1 cellular context compared by ENCODE assay signal in genomic region chr3:119322523-119323400, GRCh38.
TF ChIP-seq lines count a peak whose summit lies in the region.

No MANE protein-coding gene starts in this region.

TF ChIP-seq in HEK293, 187 proteins besides CTCF, POLR2A, EP300 and RAD21 (continued from another document and continues in another):
- TF ChIP-seq ZBTB10 (tag by site-specific recombination; IDR thresholded peaks at IDR 0.05), result peak; percentile 40; the same call in 1 of the 2 replicates
- TF ChIP-seq ZNF211 (tag by site-specific recombination; IDR thresholded peaks at IDR 0.05; ENCODE audit: low read depth), result no peak
- peak; percentile 64; the same call in 1 of the 2 replicates for TF ChIP-seq KLF1 (tag by site-specific recombination; IDR thresholded peaks at IDR 0.05)
- no peak for TF ChIP-seq HOXD13 (CRISPR knock-in tag; IDR thresholded peaks at IDR 0.05; ENCODE audit: borderline replicate concordance)
- peak; percentile 94 for TF ChIP-seq ZBTB8A (tag by site-specific recombination; IDR thresholded peaks at IDR 0.05)
- TF ChIP-seq ZNF423 (tag by site-specific recombination; IDR thresholded peaks at IDR 0.05), result 0 out of 2 replicates have a peak, but pooled peaks have one; percentile 28
- TF ChIP-seq ZNF76 (tag by site-specific recombination; IDR thresholded peaks at IDR 0.05; ENCODE audit: borderline replicate concordance, low read depth), result no peak
- no peak for TF ChIP-seq ZNF626 (tag by site-specific recombination; IDR thresholded peaks at IDR 0.05)
- peak; percentile 44; the same call in 1 of the 2 replicates for TF ChIP-seq KLF9 (tag by site-specific recombination; IDR thresholded peaks at IDR 0.05; ENCODE audit: low read depth)
- TF ChIP-seq MZF1 (tag by site-specific recombination; IDR thresholded peaks at IDR 0.05; ENCODE audit: borderline replicate concordance), result peak; percentile 98
- peak; percentile 65; the same call in 1 of the 2 replicates for TF ChIP-seq ZNF394 (tag by site-specific recombination; IDR thresholded peaks at IDR 0.05; ENCODE audit: borderline replicate concordance)
- TF ChIP-seq, protein P1, sequence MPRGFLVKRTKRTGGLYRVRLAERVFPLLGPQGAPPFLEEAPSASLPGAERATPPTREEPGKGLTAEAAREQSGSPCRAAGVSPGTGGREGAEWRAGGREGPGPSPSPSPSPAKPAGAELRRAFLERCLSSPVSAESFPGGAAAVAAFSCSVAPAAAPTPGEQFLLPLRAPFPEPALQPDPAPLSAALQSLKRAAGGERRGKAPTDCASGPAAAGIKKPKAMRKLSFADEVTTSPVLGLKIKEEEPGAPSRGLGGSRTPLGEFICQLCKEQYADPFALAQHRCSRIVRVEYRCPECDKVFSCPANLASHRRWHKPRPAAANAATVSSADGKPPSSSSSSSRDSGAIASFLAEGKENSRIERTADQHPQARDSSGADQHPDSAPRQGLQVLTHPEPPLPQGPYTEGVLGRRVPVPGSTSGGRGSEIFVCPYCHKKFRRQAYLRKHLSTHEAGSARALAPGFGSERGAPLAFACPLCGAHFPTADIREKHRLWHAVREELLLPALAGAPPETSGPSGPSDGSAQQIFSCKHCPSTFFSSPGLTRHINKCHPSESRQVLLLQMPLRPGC (tag by site-specific recombination; IDR thresholded peaks at IDR 0.05), result no peak
- no peak for TF ChIP-seq ZNF792 (tag by site-specific recombination; IDR thresholded peaks at IDR 0.05)
- TF ChIP-seq, protein P2, sequence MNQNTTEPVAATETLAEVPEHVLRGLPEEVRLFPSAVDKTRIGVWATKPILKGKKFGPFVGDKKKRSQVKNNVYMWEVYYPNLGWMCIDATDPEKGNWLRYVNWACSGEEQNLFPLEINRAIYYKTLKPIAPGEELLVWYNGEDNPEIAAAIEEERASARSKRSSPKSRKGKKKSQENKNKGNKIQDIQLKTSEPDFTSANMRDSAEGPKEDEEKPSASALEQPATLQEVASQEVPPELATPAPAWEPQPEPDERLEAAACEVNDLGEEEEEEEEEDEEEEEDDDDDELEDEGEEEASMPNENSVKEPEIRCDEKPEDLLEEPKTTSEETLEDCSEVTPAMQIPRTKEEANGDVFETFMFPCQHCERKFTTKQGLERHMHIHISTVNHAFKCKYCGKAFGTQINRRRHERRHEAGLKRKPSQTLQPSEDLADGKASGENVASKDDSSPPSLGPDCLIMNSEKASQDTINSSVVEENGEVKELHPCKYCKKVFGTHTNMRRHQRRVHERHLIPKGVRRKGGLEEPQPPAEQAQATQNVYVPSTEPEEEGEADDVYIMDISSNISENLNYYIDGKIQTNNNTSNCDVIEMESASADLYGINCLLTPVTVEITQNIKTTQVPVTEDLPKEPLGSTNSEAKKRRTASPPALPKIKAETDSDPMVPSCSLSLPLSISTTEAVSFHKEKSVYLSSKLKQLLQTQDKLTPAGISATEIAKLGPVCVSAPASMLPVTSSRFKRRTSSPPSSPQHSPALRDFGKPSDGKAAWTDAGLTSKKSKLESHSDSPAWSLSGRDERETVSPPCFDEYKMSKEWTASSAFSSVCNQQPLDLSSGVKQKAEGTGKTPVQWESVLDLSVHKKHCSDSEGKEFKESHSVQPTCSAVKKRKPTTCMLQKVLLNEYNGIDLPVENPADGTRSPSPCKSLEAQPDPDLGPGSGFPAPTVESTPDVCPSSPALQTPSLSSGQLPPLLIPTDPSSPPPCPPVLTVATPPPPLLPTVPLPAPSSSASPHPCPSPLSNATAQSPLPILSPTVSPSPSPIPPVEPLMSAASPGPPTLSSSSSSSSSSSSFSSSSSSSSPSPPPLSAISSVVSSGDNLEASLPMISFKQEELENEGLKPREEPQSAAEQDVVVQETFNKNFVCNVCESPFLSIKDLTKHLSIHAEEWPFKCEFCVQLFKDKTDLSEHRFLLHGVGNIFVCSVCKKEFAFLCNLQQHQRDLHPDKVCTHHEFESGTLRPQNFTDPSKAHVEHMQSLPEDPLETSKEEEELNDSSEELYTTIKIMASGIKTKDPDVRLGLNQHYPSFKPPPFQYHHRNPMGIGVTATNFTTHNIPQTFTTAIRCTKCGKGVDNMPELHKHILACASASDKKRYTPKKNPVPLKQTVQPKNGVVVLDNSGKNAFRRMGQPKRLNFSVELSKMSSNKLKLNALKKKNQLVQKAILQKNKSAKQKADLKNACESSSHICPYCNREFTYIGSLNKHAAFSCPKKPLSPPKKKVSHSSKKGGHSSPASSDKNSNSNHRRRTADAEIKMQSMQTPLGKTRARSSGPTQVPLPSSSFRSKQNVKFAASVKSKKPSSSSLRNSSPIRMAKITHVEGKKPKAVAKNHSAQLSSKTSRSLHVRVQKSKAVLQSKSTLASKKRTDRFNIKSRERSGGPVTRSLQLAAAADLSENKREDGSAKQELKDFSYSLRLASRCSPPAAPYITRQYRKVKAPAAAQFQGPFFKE (tag by site-specific recombination; IDR thresholded peaks at IDR 0.05; ENCODE audit: borderline replicate concordance), result no peak
- TF ChIP-seq, protein P3, sequence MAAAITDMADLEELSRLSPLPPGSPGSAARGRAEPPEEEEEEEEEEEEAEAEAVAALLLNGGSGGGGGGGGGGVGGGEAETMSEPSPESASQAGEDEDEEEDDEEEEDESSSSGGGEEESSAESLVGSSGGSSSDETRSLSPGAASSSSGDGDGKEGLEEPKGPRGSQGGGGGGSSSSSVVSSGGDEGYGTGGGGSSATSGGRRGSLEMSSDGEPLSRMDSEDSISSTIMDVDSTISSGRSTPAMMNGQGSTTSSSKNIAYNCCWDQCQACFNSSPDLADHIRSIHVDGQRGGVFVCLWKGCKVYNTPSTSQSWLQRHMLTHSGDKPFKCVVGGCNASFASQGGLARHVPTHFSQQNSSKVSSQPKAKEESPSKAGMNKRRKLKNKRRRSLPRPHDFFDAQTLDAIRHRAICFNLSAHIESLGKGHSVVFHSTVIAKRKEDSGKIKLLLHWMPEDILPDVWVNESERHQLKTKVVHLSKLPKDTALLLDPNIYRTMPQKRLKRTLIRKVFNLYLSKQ (tag by site-specific recombination; IDR thresholded peaks at IDR 0.05; ENCODE audit: borderline replicate concordance), result no peak
- TF ChIP-seq, protein P4, sequence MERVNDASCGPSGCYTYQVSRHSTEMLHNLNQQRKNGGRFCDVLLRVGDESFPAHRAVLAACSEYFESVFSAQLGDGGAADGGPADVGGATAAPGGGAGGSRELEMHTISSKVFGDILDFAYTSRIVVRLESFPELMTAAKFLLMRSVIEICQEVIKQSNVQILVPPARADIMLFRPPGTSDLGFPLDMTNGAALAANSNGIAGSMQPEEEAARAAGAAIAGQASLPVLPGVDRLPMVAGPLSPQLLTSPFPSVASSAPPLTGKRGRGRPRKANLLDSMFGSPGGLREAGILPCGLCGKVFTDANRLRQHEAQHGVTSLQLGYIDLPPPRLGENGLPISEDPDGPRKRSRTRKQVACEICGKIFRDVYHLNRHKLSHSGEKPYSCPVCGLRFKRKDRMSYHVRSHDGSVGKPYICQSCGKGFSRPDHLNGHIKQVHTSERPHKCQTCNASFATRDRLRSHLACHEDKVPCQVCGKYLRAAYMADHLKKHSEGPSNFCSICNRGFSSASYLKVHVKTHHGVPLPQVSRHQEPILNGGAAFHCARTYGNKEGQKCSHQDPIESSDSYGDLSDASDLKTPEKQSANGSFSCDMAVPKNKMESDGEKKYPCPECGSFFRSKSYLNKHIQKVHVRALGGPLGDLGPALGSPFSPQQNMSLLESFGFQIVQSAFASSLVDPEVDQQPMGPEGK (tag by site-specific recombination; IDR thresholded peaks at IDR 0.05), result peak; percentile 64
- TF ChIP-seq ZNF23 (tag by site-specific recombination; IDR thresholded peaks at IDR 0.05; ENCODE audit: borderline replicate concordance), result no peak
- TF ChIP-seq ZNF600 (tag by site-specific recombination; IDR thresholded peaks at IDR 0.05), result peak; percentile 21; the same call in 1 of the 2 replicates
- TF ChIP-seq ZFP41 (tag by site-specific recombination; IDR thresholded peaks at IDR 0.05; ENCODE audit: borderline replicate concordance), result no peak
- TF ChIP-seq GFI1B (tag by site-specific recombination; IDR thresholded peaks at IDR 0.05), result no peak
- TF ChIP-seq ZNF19 (tag by site-specific recombination; IDR thresholded peaks at IDR 0.05; ENCODE audit: low read depth), result no peak
- TF ChIP-seq ZNF768 (tag by site-specific recombination; IDR thresholded peaks at IDR 0.05), result no peak
- no peak for TF ChIP-seq ZNF248 (tag by site-specific recombination; IDR thresholded peaks at IDR 0.05)
- TF ChIP-seq, protein P5, sequence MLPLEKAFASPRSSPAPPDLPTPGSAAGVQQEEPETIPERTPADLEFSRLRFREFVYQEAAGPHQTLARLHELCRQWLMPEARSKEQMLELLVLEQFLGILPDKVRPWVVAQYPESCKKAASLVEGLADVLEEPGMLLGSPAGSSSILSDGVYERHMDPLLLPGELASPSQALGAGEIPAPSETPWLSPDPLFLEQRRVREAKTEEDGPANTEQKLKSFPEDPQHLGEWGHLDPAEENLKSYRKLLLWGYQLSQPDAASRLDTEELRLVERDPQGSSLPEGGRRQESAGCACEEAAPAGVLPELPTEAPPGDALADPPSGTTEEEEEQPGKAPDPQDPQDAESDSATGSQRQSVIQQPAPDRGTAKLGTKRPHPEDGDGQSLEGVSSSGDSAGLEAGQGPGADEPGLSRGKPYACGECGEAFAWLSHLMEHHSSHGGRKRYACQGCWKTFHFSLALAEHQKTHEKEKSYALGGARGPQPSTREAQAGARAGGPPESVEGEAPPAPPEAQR (tag by site-specific recombination; IDR thresholded peaks at IDR 0.05), result no peak
- TF ChIP-seq ZNF202 (tag by site-specific recombination; IDR thresholded peaks at IDR 0.05; ENCODE audit: borderline replicate concordance), result no peak
- no peak for TF ChIP-seq SCRT2 (tag by site-specific recombination; IDR thresholded peaks at IDR 0.05)
- TF ChIP-seq, protein P6, sequence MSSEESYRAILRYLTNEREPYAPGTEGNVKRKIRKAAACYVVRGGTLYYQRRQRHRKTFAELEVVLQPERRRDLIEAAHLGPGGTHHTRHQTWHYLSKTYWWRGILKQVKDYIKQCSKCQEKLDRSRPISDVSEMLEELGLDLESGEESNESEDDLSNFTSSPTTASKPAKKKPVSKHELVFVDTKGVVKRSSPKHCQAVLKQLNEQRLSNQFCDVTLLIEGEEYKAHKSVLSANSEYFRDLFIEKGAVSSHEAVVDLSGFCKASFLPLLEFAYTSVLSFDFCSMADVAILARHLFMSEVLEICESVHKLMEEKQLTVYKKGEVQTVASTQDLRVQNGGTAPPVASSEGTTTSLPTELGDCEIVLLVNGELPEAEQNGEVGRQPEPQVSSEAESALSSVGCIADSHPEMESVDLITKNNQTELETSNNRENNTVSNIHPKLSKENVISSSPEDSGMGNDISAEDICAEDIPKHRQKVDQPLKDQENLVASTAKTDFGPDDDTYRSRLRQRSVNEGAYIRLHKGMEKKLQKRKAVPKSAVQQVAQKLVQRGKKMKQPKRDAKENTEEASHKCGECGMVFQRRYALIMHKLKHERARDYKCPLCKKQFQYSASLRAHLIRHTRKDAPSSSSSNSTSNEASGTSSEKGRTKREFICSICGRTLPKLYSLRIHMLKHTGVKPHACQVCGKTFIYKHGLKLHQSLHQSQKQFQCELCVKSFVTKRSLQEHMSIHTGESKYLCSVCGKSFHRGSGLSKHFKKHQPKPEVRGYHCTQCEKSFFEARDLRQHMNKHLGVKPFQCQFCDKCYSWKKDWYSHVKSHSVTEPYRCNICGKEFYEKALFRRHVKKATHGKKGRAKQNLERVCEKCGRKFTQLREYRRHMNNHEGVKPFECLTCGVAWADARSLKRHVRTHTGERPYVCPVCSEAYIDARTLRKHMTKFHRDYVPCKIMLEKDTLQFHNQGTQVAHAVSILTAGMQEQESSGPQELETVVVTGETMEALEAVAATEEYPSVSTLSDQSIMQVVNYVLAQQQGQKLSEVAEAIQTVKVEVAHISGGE (tag by site-specific recombination; conservative IDR thresholded peaks at IDR 0.05; ENCODE audit: low read depth), result peak; percentile 45; the same call in 1 of the 2 replicates
- no peak for TF ChIP-seq ZNF843 (tag by site-specific recombination; IDR thresholded peaks at IDR 0.05)
- TF ChIP-seq ZNF37A (tag by site-specific recombination; IDR thresholded peaks at IDR 0.05), result no peak
- no peak for TF ChIP-seq ZNF791 (tag by site-specific recombination; IDR thresholded peaks at IDR 0.05)
- no peak for TF ChIP-seq ZSCAN23 (tag by site-specific recombination; IDR thresholded peaks at IDR 0.05)
- no peak for TF ChIP-seq ZNF132 (tag by site-specific recombination; IDR thresholded peaks at IDR 0.05; ENCODE audit: borderline replicate concordance)
- peak; percentile 43; the same call in 1 of the 2 replicates for TF ChIP-seq ZBTB48 (tag by site-specific recombination; IDR thresholded peaks at IDR 0.05)
- peak; percentile 27; the same call in 1 of the 2 replicates for TF ChIP-seq SP7 (tag by site-specific recombination; IDR thresholded peaks at IDR 0.05)
- TF ChIP-seq, protein P7, sequence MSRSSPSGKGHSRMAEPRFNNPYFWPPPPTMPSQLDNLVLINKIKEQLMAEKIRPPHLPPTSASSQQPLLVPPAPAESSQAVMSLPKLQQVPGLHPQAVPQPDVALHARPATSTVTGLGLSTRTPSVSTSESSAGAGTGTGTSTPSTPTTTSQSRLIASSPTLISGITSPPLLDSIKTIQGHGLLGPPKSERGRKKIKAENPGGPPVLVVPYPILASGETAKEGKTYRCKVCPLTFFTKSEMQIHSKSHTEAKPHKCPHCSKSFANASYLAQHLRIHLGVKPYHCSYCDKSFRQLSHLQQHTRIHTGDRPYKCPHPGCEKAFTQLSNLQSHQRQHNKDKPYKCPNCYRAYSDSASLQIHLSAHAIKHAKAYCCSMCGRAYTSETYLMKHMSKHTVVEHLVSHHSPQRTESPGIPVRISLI (tag by site-specific recombination; IDR thresholded peaks at IDR 0.05), result no peak
- TF ChIP-seq ZNF138 (tag by site-specific recombination; IDR thresholded peaks at IDR 0.05; ENCODE audit: borderline replicate concordance), result no peak
- TF ChIP-seq ZBTB1 (tag by site-specific recombination; IDR thresholded peaks at IDR 0.05), result no peak
- TF ChIP-seq KLF8 (tag by site-specific recombination; IDR thresholded peaks at IDR 0.05), result peak; percentile 61; the same call in 1 of the 2 replicates
- peak; percentile 95 for TF ChIP-seq ZFHX2 (tag by site-specific recombination; conservative IDR thresholded peaks at IDR 0.05)
- TF ChIP-seq YY1 (tag by site-specific recombination; IDR thresholded peaks at IDR 0.05), result no peak
- no peak for TF ChIP-seq ZNF544 (tag by site-specific recombination; IDR thresholded peaks at IDR 0.05)
- TF ChIP-seq OVOL3 (tag by site-specific recombination; IDR thresholded peaks at IDR 0.05), result no peak
- no peak for TF ChIP-seq HOXC10 (CRISPR knock-in tag; IDR thresholded peaks at IDR 0.05)
